ENCODE assay signal across 16 cellular contexts in genomic region chr6:7777062-7777461, GRCh38. TPM values are rescaled to one million over a fixed set of nuclear protein-coding genes. Genes with fewer than 3 reads are reported as not detected.
"Had no signal": no experiment of that assay in that cellular context is flagged by ENCODE, and none has a peak within 500 bp of the region (broad histone marks: within the 10 kb centered on the region; RNA-seq: fewer than 3 reads in every experiment).

No MANE protein-coding gene starts in this region.

- H3K4me1 ChIP-seq: psoas muscle, tibial nerve, uterus had no signal

- H3K4me1 Mint-ChIP-seq: activated CD4-positive, alpha-beta T cell treated with anti-CD3 and anti-CD28 coated beads for 36 hours; neural crest cell had no signal

- H3K27me3 ChIP-seq: uterus had no signal

- H3K36me3 ChIP-seq: tibial nerve, uterus had no signal

- H3K4me3 Mint-ChIP-seq: activated CD4-positive, alpha-beta T cell treated with anti-CD3 and anti-CD28 coated beads for 36 hours; activated naive CD8-positive, alpha-beta T cell; memory B cell; naive B cell; neural crest cell; stimulated activated naive CD8-positive, alpha-beta T cell treated with anti-CD3 and anti-CD28 coated beads, Interleukin-15, Interleukin-2, amounts not matched to agents 100 ng/mL and 50 ng/mL, for 24 hours had no signal

- H3K27ac Mint-ChIP-seq: activated CD4-positive, alpha-beta T cell treated with anti-CD3 and anti-CD28 coated beads for 36 hours; activated naive CD8-positive, alpha-beta T cell; memory B cell; naive B cell; stimulated activated naive CD8-positive, alpha-beta T cell treated with anti-CD3 and anti-CD28 coated beads, Interleukin-15, Interleukin-2, amounts not matched to agents 100 ng/mL and 50 ng/mL, for 24 hours had no signal

- ATAC-seq: activated CD4-positive, alpha-beta T cell treated with anti-CD3 and anti-CD28 coated beads for 36 hours; psoas muscle; right cardiac atrium had no signal

- H3K27ac ChIP-seq: psoas muscle, skin epidermis, tibial nerve, uterus had no signal

- DNase-seq: activated CD4-positive, alpha-beta T cell treated with anti-CD3 and anti-CD28 coated beads for 36 hours; activated CD4-positive, alpha-beta T cell treated with anti-CD3 and anti-CD28 coated beads, Interleukin-2, amount 50 U/mL, for 48 hours; activated gamma-delta T cell; amniotic stem cell; effector memory CD4-positive, alpha-beta T cell; naive B cell; psoas muscle; right cardiac atrium; uterus had no signal

- H3K9me3 Mint-ChIP-seq: memory B cell; neural crest cell; stimulated activated naive CD8-positive, alpha-beta T cell treated with anti-CD3 and anti-CD28 coated beads, Interleukin-15, Interleukin-2, amounts not matched to agents 100 ng/mL and 50 ng/mL, for 24 hours had no signal

- H3K36me3 Mint-ChIP-seq: activated naive CD8-positive, alpha-beta T cell; memory B cell; naive B cell had no signal

- H3K9me3 ChIP-seq: psoas muscle, tibial nerve, uterus had no signal

- H3K4me3 ChIP-seq: psoas muscle, skin epidermis, tibial nerve, uterus had no signal

RNA-seq across cellular contexts. Expression of gene BMP6, which starts 51.2 kb away (rescaled TPM):
- total RNA-seq: osteocyte had no signal
